ENCODE assay signal across 23 cellular contexts in genomic region chr14:50769893-50770500, GRCh38.
A peak's percentile ranks its signal among the peaks of the same experiment; 100 is the strongest.
DNase-seq lines count a peak whose midpoint lies in the region; ATAC-seq and TF ChIP-seq lines count a peak whose summit lies in the region.
"Had no signal": no experiment of that assay in that cellular context is flagged by ENCODE, and none has a peak within 500 bp of the region (broad histone marks: within the 10 kb centered on the region; RNA-seq: fewer than 3 reads in every experiment).

No MANE protein-coding gene starts in this region.

- H3K4me1 ChIP-seq in Caco-2: no peaks in the 10 kb centered on the region

- ATAC-seq in activated CD4-positive, alpha-beta T cell treated with anti-CD3 and anti-CD28 coated beads for 36 hours: no peak
- ATAC-seq in naive B cell (ENCODE audit: low read depth in 2 of 2): no peak
- ATAC-seq: activated CD8-positive, alpha-beta T cell treated with anti-CD3 and anti-CD28 coated beads for 36 hours; CD8-positive, alpha-beta T cell; mucosa of descending colon had no signal

- CTCF ChIA-PET in activated CD4-positive, alpha-beta T cell treated with anti-CD3 and anti-CD28 coated beads for 36 hours (lab: Charles Lee): interaction anchor here (0.8 to 9.7 kb wide), 5 partner anchors 7 to 227 kb away, joined by 3 to 168 read pairs (median 4); no protein-coding TSS in a partner anchor
- CTCF ChIA-PET in MCF 10A (lab: Yijun Ruan, JAX) (interaction anchor here (1.1 to 2.2 kb wide), 3 partner anchors 90 to 227 kb away, joined by 4 to 7 read pairs (median 4); no protein-coding TSS in a partner anchor), Caco-2 (lab: Charles Lee) (no interaction called here)

- peaks cover 58% of the 10 kb centered on the region for H3K36me3 Mint-ChIP-seq in activated CD4-positive, alpha-beta T cell treated with anti-CD3 and anti-CD28 coated beads for 36 hours (ENCODE audit: low read depth)
- peaks cover 44% of the 10 kb centered on the region for H3K36me3 Mint-ChIP-seq in MCF 10A (ENCODE audit: insufficient read depth, unreplicated experiment)
- peaks cover 19 to 58% of the 10 kb centered on the region in 2 donors for H3K36me3 Mint-ChIP-seq in naive B cell
- peaks cover 44% of the 10 kb centered on the region for H3K36me3 Mint-ChIP-seq in type B pancreatic cell
- H3K36me3 Mint-ChIP-seq in Caco-2 (ENCODE audit: insufficient read depth, unreplicated experiment): peaks cover 9% of the 10 kb centered on the region

- H3K27me3 ChIP-seq in MG63 (no peaks in the 10 kb centered on the region), Caco-2 (replicated peaks; ENCODE audit: control insufficient read depth, insufficient read depth, low read length) (no peaks in the 10 kb centered on the region)
- H3K27me3 ChIP-seq: sigmoid colon, transverse colon had no signal

- H3K9me3 Mint-ChIP-seq in activated CD4-positive, alpha-beta T cell treated with anti-CD3 and anti-CD28 coated beads for 36 hours (ENCODE audit: low read depth): no peaks in the 10 kb centered on the region
- no peaks in the 10 kb centered on the region for H3K9me3 Mint-ChIP-seq in MCF 10A (ENCODE audit: unreplicated experiment)
- no peaks in the 10 kb centered on the region for H3K9me3 Mint-ChIP-seq in naive B cell
- no peaks in the 10 kb centered on the region for H3K9me3 Mint-ChIP-seq in type B pancreatic cell
- H3K9me3 Mint-ChIP-seq in Caco-2 (ENCODE audit: unreplicated experiment): no peaks in the 10 kb centered on the region
- H3K9me3 Mint-ChIP-seq: activated CD8-positive, alpha-beta T cell treated with anti-CD3 and anti-CD28 coated beads for 36 hours; CD8-positive, alpha-beta T cell; dendritic cell treated with granulocyte-macrophage colony-stimulating factor and Interleukin-4, amounts not matched to agents 40 ng/mL and 50 ng/mL, for 4 days; stimulated activated naive CD8-positive, alpha-beta T cell treated with anti-CD3 and anti-CD28 coated beads, Interleukin-15, Interleukin-2, amounts not matched to agents 100 ng/mL and 50 ng/mL, for 24 hours had no signal

- intact Hi-C loops in activated CD4-positive, alpha-beta T cell treated with anti-CD3 and anti-CD28 coated beads for 36 hours (cut with DNase I, micrococcal nuclease): loop anchor here in 1 of 2 experiments (10.0 kb wide), 1 partner anchor 445 kb away; no protein-coding TSS in a partner anchor
- intact Hi-C loops in MCF 10A (cut with micrococcal nuclease) (no loop called here), Caco-2 (cut with micrococcal nuclease; ENCODE audit: unreplicated experiment) (no loop called here)

- H3K4me3 ChIP-seq in MG63 (no peak overlapping the region), Caco-2 (ENCODE audit: low read depth, low read length) (no peak overlapping the region)
- H3K4me3 ChIP-seq: mucosa of descending colon, sigmoid colon, transverse colon had no signal

- peaks cover 21% of the 10 kb centered on the region for H3K4me1 Mint-ChIP-seq in activated CD4-positive, alpha-beta T cell treated with anti-CD3 and anti-CD28 coated beads for 36 hours
- H3K4me1 Mint-ChIP-seq in MCF 10A (ENCODE audit: insufficient read depth, unreplicated experiment): peaks cover 21% of the 10 kb centered on the region
- peaks cover 10 to 16% (median 10%) of the 10 kb centered on the region in 3 donors for H3K4me1 Mint-ChIP-seq in naive B cell
- H3K4me1 Mint-ChIP-seq in type B pancreatic cell (ENCODE audit: unreplicated experiment): peaks cover 5% of the 10 kb centered on the region
- H3K4me1 Mint-ChIP-seq in Caco-2 (ENCODE audit: low read depth, unreplicated experiment): no peaks in the 10 kb centered on the region

- POLR2A ChIA-PET in activated CD4-positive, alpha-beta T cell treated with anti-CD3 and anti-CD28 coated beads for 36 hours (lab: Charles Lee): no interaction called here
- POLR2A ChIA-PET in MCF 10A (lab: Yijun Ruan, JAX) (no interaction called here), Caco-2 (lab: Charles Lee) (no interaction called here)

- no peaks in the 10 kb centered on the region for H3K27me3 Mint-ChIP-seq in activated CD4-positive, alpha-beta T cell treated with anti-CD3 and anti-CD28 coated beads for 36 hours
- H3K27me3 Mint-ChIP-seq in MCF 10A (ENCODE audit: insufficient read depth, unreplicated experiment) (no peaks in the 10 kb centered on the region), naive B cell (no peaks in the 10 kb centered on the region), type B pancreatic cell (no peaks in the 10 kb centered on the region), Caco-2 (ENCODE audit: insufficient read depth, unreplicated experiment) (no peaks in the 10 kb centered on the region)
- H3K27me3 Mint-ChIP-seq: activated CD8-positive, alpha-beta T cell treated with anti-CD3 and anti-CD28 coated beads for 36 hours; dendritic cell treated with granulocyte-macrophage colony-stimulating factor and Interleukin-4, amounts not matched to agents 40 ng/mL and 50 ng/mL, for 4 days; stimulated activated naive CD8-positive, alpha-beta T cell treated with anti-CD3 and anti-CD28 coated beads, Interleukin-15, Interleukin-2, amounts not matched to agents 100 ng/mL and 50 ng/mL, for 24 hours had no signal

- H3K9me3 ChIP-seq in MG63 (no peaks in the 10 kb centered on the region), Caco-2 (no peaks in the 10 kb centered on the region)
- H3K9me3 ChIP-seq: mucosa of descending colon, sigmoid colon, transverse colon had no signal

- no peak for DNase-seq in activated CD4-positive, alpha-beta T cell treated with anti-CD3 and anti-CD28 coated beads for 36 hours
- no peak for DNase-seq in activated CD4-positive, alpha-beta T cell treated with anti-CD3 and anti-CD28 coated beads for 48 hours
- DNase-seq in MCF 10A (ENCODE audit: unreplicated experiment) (no peak), naive B cell (no peak), type B pancreatic cell (ENCODE audit: extremely low spot score, unreplicated experiment) (no peak), NOMO-1 (lab: John Stamatoyannopoulos, UW; ENCODE audit: unreplicated experiment in 2 of 2) (no peak), MG63 (no peak), Caco-2 (no peak)
- DNase-seq: 8988T; activated CD4-positive, CD25-positive, alpha-beta regulatory T cell; activated CD8-positive, alpha-beta T cell treated with anti-CD3 and anti-CD28 coated beads for 36 hours; CD8-positive, alpha-beta T cell; islet precursor cell; mucosa of descending colon; NCI-H1105 treated with DMSO at 0.1 percent for 48 hours; NCI-H2029; NCI-H345; SHP77; sigmoid colon; SW 1271; transverse colon had no signal

- H3K4me3 Mint-ChIP-seq in activated CD4-positive, alpha-beta T cell treated with anti-CD3 and anti-CD28 coated beads for 36 hours: no peak overlapping the region
- H3K4me3 Mint-ChIP-seq in MCF 10A (ENCODE audit: unreplicated experiment) (no peak overlapping the region), naive B cell (peak overlapping the region in 1 of 8 donors; percentile 69), type B pancreatic cell (no peak overlapping the region), Caco-2 (ENCODE audit: unreplicated experiment) (no peak overlapping the region)
- H3K4me3 Mint-ChIP-seq: activated CD8-positive, alpha-beta T cell treated with anti-CD3 and anti-CD28 coated beads for 36 hours; CD8-positive, alpha-beta T cell; dendritic cell treated with granulocyte-macrophage colony-stimulating factor and Interleukin-4, amounts not matched to agents 40 ng/mL and 50 ng/mL, for 4 days; stimulated activated naive CD8-positive, alpha-beta T cell treated with anti-CD3 and anti-CD28 coated beads, Interleukin-15, Interleukin-2, amounts not matched to agents 100 ng/mL and 50 ng/mL, for 24 hours had no signal

- peak overlapping the region; percentile 10 for H3K27ac Mint-ChIP-seq in activated CD4-positive, alpha-beta T cell treated with anti-CD3 and anti-CD28 coated beads for 36 hours
- H3K27ac Mint-ChIP-seq in MCF 10A (ENCODE audit: low read depth, unreplicated experiment) (peak overlapping the region; percentile 9), naive B cell (peak overlapping the region in 4 of 6 donors; percentile 54 to 94 (median 84)), type B pancreatic cell (peak overlapping the region; percentile 63), Caco-2 (ENCODE audit: unreplicated experiment) (no peak overlapping the region)
- H3K27ac Mint-ChIP-seq: activated CD8-positive, alpha-beta T cell treated with anti-CD3 and anti-CD28 coated beads for 36 hours; CD8-positive, alpha-beta T cell; dendritic cell treated with granulocyte-macrophage colony-stimulating factor and Interleukin-4, amounts not matched to agents 40 ng/mL and 50 ng/mL, for 4 days; stimulated activated naive CD8-positive, alpha-beta T cell treated with anti-CD3 and anti-CD28 coated beads, Interleukin-15, Interleukin-2, amounts not matched to agents 100 ng/mL and 50 ng/mL, for 24 hours had no signal

- TF ChIP-seq CTCF in MCF 10A (IDR thresholded peaks at IDR 0.05; ENCODE audit: unreplicated experiment) (no peak), type B pancreatic cell (conservative IDR thresholded peaks at IDR 0.05) (no peak), Caco-2 (IDR thresholded peaks at IDR 0.05; ENCODE audit: insufficient read depth in 1 of 2, low read depth in 1 of 2, low read length in 1 of 2, severe bottlenecking in 1 of 2, unreplicated experiment in 1 of 2) (no peak)

- no TSS peak for BruUV-seq in MCF 10A (replicated peaks; lab: Mats Ljungman, UMichigan)
- no TSS peak for BruUV-seq in Caco-2 (replicated peaks; lab: Mats Ljungman, UMichigan)

- H3K36me3 ChIP-seq in MG63: peaks cover 2% of the 10 kb centered on the region
- H3K36me3 ChIP-seq in Caco-2 (ENCODE audit: control insufficient read depth, insufficient read depth, low read length): no peaks in the 10 kb centered on the region
